ENCODE assay signal across 11 cellular contexts in genomic region chr19:10877608-10878007, GRCh38. TPM values are rescaled to one million over a fixed set of nuclear protein-coding genes. Genes with fewer than 3 reads are reported as not detected.
DNase-seq lines count a peak whose midpoint lies in the region; ATAC-seq and TF ChIP-seq lines count a peak whose summit lies in the region.
"Not testable (repeated sequence)": the region's sequence is repeated elsewhere in the genome, so short reads cannot be mapped to it uniquely, and the experiment has no call there.
"Had no signal": no experiment of that assay in that cellular context is flagged by ENCODE, and none has a peak within 500 bp of the region (broad histone marks: within the 10 kb centered on the region; RNA-seq: fewer than 3 reads in every experiment).

No MANE protein-coding gene starts in this region.

- intact Hi-C loops in activated T-helper 1 cell treated with anti-CD3 and anti-CD28 coated beads, Interleukin-12 subunit alpha, Interleukin-12 subunit beta, Interleukin-2, Interleukin-4 antibody, amounts not matched to agents 30 ng/mL and 10 ng/mL and 1 ng/mL, durations not matched to agents 14 hours and 24 hours and 36 hours (cut with micrococcal nuclease): loop anchor here (2.0 kb wide), 1 partner anchor 51 kb away; the partner anchor contains the start of genes TIMM29 and YIPF2
- intact Hi-C loops in MCF 10A (cut with micrococcal nuclease): not testable (repeated sequence)
- intact Hi-C loops in psoas muscle (cut with DNase I): loop anchor here (2.0 to 5.0 kb wide), 2 partner anchors 17 to 50 kb away; partner anchors contain the start of genes TIMM29 (in 1 of the 2) and YIPF2 (in 1 of the 2)

- not testable (repeated sequence) for H3K9me3 Mint-ChIP-seq in activated T-helper 1 cell treated with anti-CD3 and anti-CD28 coated beads, Interleukin-12 subunit alpha, Interleukin-12 subunit beta, Interleukin-2, Interleukin-4 antibody, amounts not matched to agents 30 ng/mL and 10 ng/mL and 1 ng/mL, durations not matched to agents 14 hours and 24 hours and 36 hours; MCF 10A (ENCODE audit: unreplicated experiment)

- H3K4me1 ChIP-seq in BLaER1 (peaks cover 98% of the 10 kb centered on the region), right atrium auricular region (peaks cover 0 to 75% of the 10 kb centered on the region in 2 donors), psoas muscle (peaks cover 82% of the 10 kb centered on the region), thoracic aorta (ENCODE audit: control insufficient read depth in 1 of 2, low read depth in 2 of 2) (peaks cover 36 to 49% of the 10 kb centered on the region in 2 donors)

- peak overlapping the region; percentile 79 for H3K27ac ChIP-seq in BLaER1
- peak overlapping the region; percentile 53 for H3K27ac ChIP-seq in KOPT-K1 (ENCODE audit: low read depth, low read length, poor library complexity, severe bottlenecking)
- peak overlapping the region; percentile 65 to 79 for H3K27ac ChIP-seq in right atrium auricular region
- peak overlapping the region; percentile 96 for H3K27ac ChIP-seq in psoas muscle
- peak overlapping the region; percentile 45 to 54 for H3K27ac ChIP-seq in thoracic aorta

- not testable (repeated sequence) for TF ChIP-seq CTCF in MCF 10A (IDR thresholded peaks at IDR 0.05; ENCODE audit: unreplicated experiment); right atrium auricular region (IDR thresholded peaks at IDR 0.05); psoas muscle (IDR thresholded peaks at IDR 0.05); thoracic aorta (IDR thresholded peaks at IDR 0.05)

- H4K20me1 ChIP-seq in BLaER1: peaks cover 99% of the 10 kb centered on the region

- WGBS in psoas muscle, 3 donors: 58 to 79% (median 60%) methylated on average over 8 to 9 of the region's 9 CpGs

- DNase-seq in T-helper 17 cell; activated T-helper 1 cell treated with anti-CD3 and anti-CD28 coated beads, Interleukin-12 subunit alpha, Interleukin-12 subunit beta, Interleukin-2, Interleukin-4 antibody, amounts not matched to agents 30 ng/mL and 10 ng/mL and 1 ng/mL, durations not matched to agents 14 hours and 24 hours and 36 hours (ENCODE audit: low spot score); MCF 10A (ENCODE audit: unreplicated experiment); right atrium auricular region (ENCODE audit: low spot score); psoas muscle; thoracic aorta (ENCODE audit: low spot score): not testable (repeated sequence)

- H3K36me3 Mint-ChIP-seq in T-helper 17 cell (ENCODE audit: low read depth); MCF 10A (ENCODE audit: insufficient read depth, unreplicated experiment): not testable (repeated sequence)
- peaks cover 12% of the 10 kb centered on the region for H3K36me3 Mint-ChIP-seq in activated T-helper 1 cell treated with anti-CD3 and anti-CD28 coated beads, Interleukin-12 subunit alpha, Interleukin-12 subunit beta, Interleukin-2, Interleukin-4 antibody, amounts not matched to agents 30 ng/mL and 10 ng/mL and 1 ng/mL, durations not matched to agents 14 hours and 24 hours and 36 hours (ENCODE audit: low read depth)

- H3K4me3 Mint-ChIP-seq in T-helper 17 cell; activated T-helper 1 cell treated with anti-CD3 and anti-CD28 coated beads, Interleukin-12 subunit alpha, Interleukin-12 subunit beta, Interleukin-2, Interleukin-4 antibody, amounts not matched to agents 30 ng/mL and 10 ng/mL and 1 ng/mL, durations not matched to agents 14 hours and 24 hours and 36 hours; MCF 10A (ENCODE audit: unreplicated experiment): not testable (repeated sequence)

- peaks cover 64% of the 10 kb centered on the region for H3K36me3 ChIP-seq in BLaER1
- not testable (repeated sequence) for H3K36me3 ChIP-seq in KOPT-K1 (ENCODE audit: insufficient read depth, low read length); right atrium auricular region; psoas muscle (ENCODE audit: insufficient read depth in 1 of 2, low read depth in 1 of 2); thoracic aorta

- not testable (repeated sequence) for BruUV-seq in MCF 10A (replicated peaks; lab: Mats Ljungman, UMichigan)

- H3K9ac ChIP-seq in BLaER1: peak overlapping the region; percentile 77

- not testable (repeated sequence) for ATAC-seq in T-helper 17 cell; psoas muscle; thoracic aorta (ENCODE audit: insufficient number of reproducible peaks, low FRiP score, low read depth)

- H3K27me3 ChIP-seq in BLaER1; right atrium auricular region; psoas muscle (ENCODE audit: insufficient read depth in 3 of 3, low read length in 2 of 3); thoracic aorta (replicated peaks; ENCODE audit: insufficient read depth): not testable (repeated sequence)

- not testable (repeated sequence) for H3K9me3 ChIP-seq in BLaER1; KOPT-K1 (ENCODE audit: insufficient read depth, low read length, poor library complexity, severe bottlenecking); T-helper 17 cell (ENCODE audit: control insufficient read depth, low read length, poor library complexity, severe bottlenecking); right atrium auricular region; psoas muscle; thoracic aorta

- H3K4me3 ChIP-seq in BLaER1: peak overlapping the region; percentile 34; the same call in 1 of the 2 replicates
- H3K4me3 ChIP-seq in right atrium auricular region, thoracic aorta: not testable (repeated sequence)
- peak overlapping the region; percentile 38 for H3K4me3 ChIP-seq in psoas muscle

- CTCF ChIA-PET in MCF 10A (lab: Yijun Ruan, JAX): interaction anchor here (1.3 kb wide), 2 partner anchors 11 to 13 kb away, joined by 4 to 6 read pairs; no protein-coding TSS in a partner anchor

- peaks cover 22% of the 10 kb centered on the region for H3K4me1 Mint-ChIP-seq in T-helper 17 cell
- H3K4me1 Mint-ChIP-seq in activated T-helper 1 cell treated with anti-CD3 and anti-CD28 coated beads, Interleukin-12 subunit alpha, Interleukin-12 subunit beta, Interleukin-2, Interleukin-4 antibody, amounts not matched to agents 30 ng/mL and 10 ng/mL and 1 ng/mL, durations not matched to agents 14 hours and 24 hours and 36 hours (ENCODE audit: low read depth): peaks cover 46% of the 10 kb centered on the region
- H3K4me1 Mint-ChIP-seq in MCF 10A (ENCODE audit: insufficient read depth, unreplicated experiment): not testable (repeated sequence)

- POLR2A ChIA-PET in MCF 10A (lab: Yijun Ruan, JAX): interaction anchor here (0.7 kb wide), 1 partner anchor 67 kb away, joined by 3 read pairs; no protein-coding TSS in a partner anchor

- not testable (repeated sequence) for H3K27me3 Mint-ChIP-seq in T-helper 17 cell; activated T-helper 1 cell treated with anti-CD3 and anti-CD28 coated beads, Interleukin-12 subunit alpha, Interleukin-12 subunit beta, Interleukin-2, Interleukin-4 antibody, amounts not matched to agents 30 ng/mL and 10 ng/mL and 1 ng/mL, durations not matched to agents 14 hours and 24 hours and 36 hours (ENCODE audit: insufficient read depth); MCF 10A (ENCODE audit: insufficient read depth, unreplicated experiment)

- H3K27ac Mint-ChIP-seq in T-helper 17 cell (peak overlapping the region; percentile 61), MCF 10A (ENCODE audit: low read depth, unreplicated experiment) (peak overlapping the region; percentile 12)
- peak overlapping the region; percentile 97 for H3K27ac Mint-ChIP-seq in activated T-helper 1 cell treated with anti-CD3 and anti-CD28 coated beads, Interleukin-12 subunit alpha, Interleukin-12 subunit beta, Interleukin-2, Interleukin-4 antibody, amounts not matched to agents 30 ng/mL and 10 ng/mL and 1 ng/mL, durations not matched to agents 14 hours and 24 hours and 36 hours

- H3K4me2 ChIP-seq in BLaER1: peak overlapping the region; percentile 90

RNA-seq across cellular contexts. Expression of gene CARM1, which starts 6.3 kb away (rescaled TPM):
- total RNA-seq in T-helper 17 cell (10 to 100 TPM; 22.9 to 24.3 TPM), MCF 10A (2022) (49.5 and 51.7 TPM in 2 replicates), right atrium auricular region (10 to 100 TPM; 15.3 to 19.8 TPM), psoas muscle (100 to 1,000 TPM in 2 of 4 donors, 10 to 100 TPM in 2; 59.1 to 105 (median 88.6) TPM), thoracic aorta (10 to 100 TPM; 18.5 to 21.2 TPM)
- 85.9 and 88.0 TPM in 2 replicates for total RNA-seq in activated T-helper 1 cell treated with anti-CD3 and anti-CD28 coated beads, Interleukin-12 subunit alpha, Interleukin-12 subunit beta, Interleukin-2, Interleukin-4 antibody, amounts not matched to agents 30 ng/mL and 10 ng/mL and 1 ng/mL, durations not matched to agents 14 hours and 24 hours and 36 hours
- 100 to 1,000 TPM in 1 of 3 donors, 10 to 100 TPM in 2; 61.1 to 110 (median 94.7) TPM for polyA plus RNA-seq in psoas muscle

RNA-seq across cellular contexts. Expression of gene C19orf38, which starts 29.4 kb away (rescaled TPM):
- 1 to 10 TPM; 1.6 to 2.2 TPM for total RNA-seq in T-helper 17 cell
- 4.0 and 5.6 TPM in 2 replicates for total RNA-seq in activated T-helper 1 cell treated with anti-CD3 and anti-CD28 coated beads, Interleukin-12 subunit alpha, Interleukin-12 subunit beta, Interleukin-2, Interleukin-4 antibody, amounts not matched to agents 30 ng/mL and 10 ng/mL and 1 ng/mL, durations not matched to agents 14 hours and 24 hours and 36 hours
- 0.30 and 0.49 TPM in 2 replicates for total RNA-seq in MCF 10A (2022)
- 1 to 10 TPM in 1 of 2 donors, not detected in 1; 1.5 TPM for total RNA-seq in right atrium auricular region
- total RNA-seq in psoas muscle: 1 to 10 TPM in 3 of 4 donors, under 1 TPM in 1; 0.30 to 1.8 (median 1.4) TPM
- 1 to 10 TPM; 1.0 to 2.9 (median 1.3) TPM for polyA plus RNA-seq in psoas muscle
- 1 to 10 TPM; 2.4 to 3.5 TPM for total RNA-seq in thoracic aorta
- total RNA-seq: dermis blood vessel endothelial cell, endothelial cell of umbilical vein, HT1080 had no signal
- polyA plus RNA-seq: endothelial cell of umbilical vein had no signal

RNA-seq across cellular contexts. Expression of gene TMED1, which starts 41.6 kb away (rescaled TPM):
- total RNA-seq in T-helper 17 cell: 10 to 100 TPM in 1 of 2 donors, 1 to 10 TPM in 1; 8.7 to 10.5 TPM
- 19.8 and 21.0 TPM in 2 replicates for total RNA-seq in activated T-helper 1 cell treated with anti-CD3 and anti-CD28 coated beads, Interleukin-12 subunit alpha, Interleukin-12 subunit beta, Interleukin-2, Interleukin-4 antibody, amounts not matched to agents 30 ng/mL and 10 ng/mL and 1 ng/mL, durations not matched to agents 14 hours and 24 hours and 36 hours
- 16.5 and 23.2 TPM in 2 replicates for total RNA-seq in MCF 10A (2022)
- 10 to 100 TPM; 39.3 to 50.9 TPM for total RNA-seq in right atrium auricular region
- total RNA-seq in psoas muscle: 10 to 100 TPM; 30.1 to 37.5 (median 34.2) TPM
- 10 to 100 TPM; 54.4 to 79.3 (median 57.6) TPM for polyA plus RNA-seq in psoas muscle
- 10 to 100 TPM; 19.4 to 22.4 TPM for total RNA-seq in thoracic aorta

RNA-seq across cellular contexts. Expression of gene YIPF2, which starts 50.8 kb away (rescaled TPM):
- total RNA-seq in T-helper 17 cell: 10 to 100 TPM; 19.5 to 19.8 TPM
- total RNA-seq in activated T-helper 1 cell treated with anti-CD3 and anti-CD28 coated beads, Interleukin-12 subunit alpha, Interleukin-12 subunit beta, Interleukin-2, Interleukin-4 antibody, amounts not matched to agents 30 ng/mL and 10 ng/mL and 1 ng/mL, durations not matched to agents 14 hours and 24 hours and 36 hours: 28.8 and 29.5 TPM in 2 replicates
- 65.5 and 75.3 TPM in 2 replicates for total RNA-seq in MCF 10A (2022)
- 10 to 100 TPM; 23.4 to 34.3 TPM for total RNA-seq in right atrium auricular region
- total RNA-seq in psoas muscle: 10 to 100 TPM; 12.1 to 18.0 (median 16.7) TPM
- 10 to 100 TPM; 13.7 to 18.5 (median 18.1) TPM for polyA plus RNA-seq in psoas muscle
- total RNA-seq in thoracic aorta: 10 to 100 TPM; 51.2 to 79.6 TPM

RNA-seq across cellular contexts. Expression of gene TIMM29, which starts 51.0 kb away (rescaled TPM):
- 10 to 100 TPM; 17.1 to 21.0 TPM for total RNA-seq in T-helper 17 cell
- 22.6 and 22.7 TPM in 2 replicates for total RNA-seq in activated T-helper 1 cell treated with anti-CD3 and anti-CD28 coated beads, Interleukin-12 subunit alpha, Interleukin-12 subunit beta, Interleukin-2, Interleukin-4 antibody, amounts not matched to agents 30 ng/mL and 10 ng/mL and 1 ng/mL, durations not matched to agents 14 hours and 24 hours and 36 hours
- total RNA-seq in MCF 10A (2022): 18.3 and 19.3 TPM in 2 replicates
- 10 to 100 TPM; 16.5 to 22.0 TPM for total RNA-seq in right atrium auricular region
- 10 to 100 TPM; 12.9 to 24.2 (median 17.0) TPM for total RNA-seq in psoas muscle
- polyA plus RNA-seq in psoas muscle: 10 to 100 TPM; 17.1 to 29.0 (median 20.2) TPM
- 10 to 100 TPM; 33.3 to 34.8 TPM for total RNA-seq in thoracic aorta

Comparison
In these comparisons a context has a peak if more than half of its experiments do, and no peak if none do; other contexts are left out.
1. H3K27ac Mint-ChIP-seq: peak in every context shown above with its lines; median percentile 97 in activated T-helper 1 cell treated with anti-CD3 and anti-CD28 coated beads, Interleukin-12 subunit alpha, Interleukin-12 subunit beta, Interleukin-2, Interleukin-4 antibody, amounts not matched to agents 30 ng/mL and 10 ng/mL and 1 ng/mL, durations not matched to agents 14 hours and 24 hours and 36 hours; 61 in T-helper 17 cell; 12 in MCF 10A.